Comparison of ENCODE assay signal across 9 cellular contexts in genomic region chr16:28492511-28492910, GRCh38. TPM values are rescaled to one million over a fixed set of nuclear protein-coding genes. Genes with fewer than 3 reads are reported as not detected.
DNase-seq lines count a peak whose midpoint lies in the region; ATAC-seq lines count a peak whose summit lies in the region.
"Had no signal": no experiment of that assay in that cellular context is flagged by ENCODE, and none has a peak within 500 bp of the region (broad histone marks: within the 10 kb centered on the region; RNA-seq: fewer than 3 reads in every experiment).

No MANE protein-coding gene starts in this region.

- ATAC-seq in activated CD8-positive, alpha-beta T cell treated with anti-CD3 and anti-CD28 coated beads, Interleukin-2, amount 10 ng/mL, durations not matched to agents 7 days and 5 days: no peak
- no peak for ATAC-seq in stimulated activated effector memory CD8-positive, alpha-beta T cell treated with anti-CD3 and anti-CD28 coated beads, Interleukin-12 subunit alpha, Interleukin-12 subunit beta, amount 100 ng/mL, for 72 hours

- DNase-seq in activated CD8-positive, alpha-beta T cell treated with anti-CD3 and anti-CD28 coated beads, Interleukin-2, amount 10 ng/mL, durations not matched to agents 7 days and 5 days: no peak
- no peak for DNase-seq in stimulated activated effector memory CD8-positive, alpha-beta T cell treated with anti-CD3 and anti-CD28 coated beads, Interleukin-12 subunit alpha, Interleukin-12 subunit beta, amount 100 ng/mL, for 72 hours (ENCODE audit: low spot score in 2 of 2)
- DNase-seq in amygdala (lab: John Stamatoyannopoulos, UW) (no peak), dedifferentiated amniotic fluid mesenchymal stem cell (ENCODE audit: extremely low spot score) (no peak), NCI-H2029 (lab: John Stamatoyannopoulos, UW) (no peak)
- no peak for DNase-seq in stimulated activated CD4-positive, alpha-beta T cell treated with anti-CD3 and anti-CD28 coated beads, Interleukin-4, amount 100 ng/mL, for 24 hours

- H3K9ac ChIP-seq in HUES6 (ENCODE audit: low read length): peak overlapping the region; percentile 94

- peaks cover 63% of the 10 kb centered on the region for H3K4me1 Mint-ChIP-seq in activated CD8-positive, alpha-beta T cell treated with anti-CD3 and anti-CD28 coated beads, Interleukin-2, amount 10 ng/mL, durations not matched to agents 7 days and 5 days (ENCODE audit: low read depth)
- peaks cover 76% of the 10 kb centered on the region for H3K4me1 Mint-ChIP-seq in stimulated activated effector memory CD8-positive, alpha-beta T cell treated with anti-CD3 and anti-CD28 coated beads, Interleukin-12 subunit alpha, Interleukin-12 subunit beta, amount 100 ng/mL, for 72 hours

- H3K9me3 Mint-ChIP-seq in activated CD8-positive, alpha-beta T cell treated with anti-CD3 and anti-CD28 coated beads, Interleukin-2, amount 10 ng/mL, durations not matched to agents 7 days and 5 days (ENCODE audit: insufficient read depth): no peaks in the 10 kb centered on the region
- H3K9me3 Mint-ChIP-seq in stimulated activated effector memory CD8-positive, alpha-beta T cell treated with anti-CD3 and anti-CD28 coated beads, Interleukin-12 subunit alpha, Interleukin-12 subunit beta, amount 100 ng/mL, for 72 hours: no peaks in the 10 kb centered on the region

- POLR2A ChIA-PET in activated CD8-positive, alpha-beta T cell treated with anti-CD3 and anti-CD28 coated beads, Interleukin-2, amount 10 ng/mL, durations not matched to agents 7 days and 5 days (lab: Charles Lee): interaction anchor here (1.0 to 3.1 kb wide), 4 partner anchors 62 to 331 kb away, joined by 3 to 10 read pairs (median 4); partner anchors contain the start of genes ATXN2L and SGF29

- no peaks in the 10 kb centered on the region for H3K4me1 ChIP-seq in HUES6 (ENCODE audit: control insufficient read depth, insufficient read depth, low read length)

- H3K36me3 ChIP-seq in HUES6 (ENCODE audit: control insufficient read depth, insufficient read depth, low read length): peaks cover 13% of the 10 kb centered on the region

- peak overlapping the region; percentile 99 for H3K27ac Mint-ChIP-seq in activated CD8-positive, alpha-beta T cell treated with anti-CD3 and anti-CD28 coated beads, Interleukin-2, amount 10 ng/mL, durations not matched to agents 7 days and 5 days
- peak overlapping the region; percentile 99 for H3K27ac Mint-ChIP-seq in stimulated activated effector memory CD8-positive, alpha-beta T cell treated with anti-CD3 and anti-CD28 coated beads, Interleukin-12 subunit alpha, Interleukin-12 subunit beta, amount 100 ng/mL, for 72 hours

- H3K27ac ChIP-seq in HUES6 (ENCODE audit: low read depth, low read length): peak overlapping the region; percentile 90; the same call in 1 of the 2 replicates

- H3K27me3 Mint-ChIP-seq in activated CD8-positive, alpha-beta T cell treated with anti-CD3 and anti-CD28 coated beads, Interleukin-2, amount 10 ng/mL, durations not matched to agents 7 days and 5 days (ENCODE audit: low read depth): no peaks in the 10 kb centered on the region

- H3K9me3 ChIP-seq in HUES6 (ENCODE audit: control insufficient read depth, insufficient read depth, low read depth, low read length) (no peaks in the 10 kb centered on the region), iPS-18c (ENCODE audit: control insufficient read depth, insufficient read depth, low read length) (no peaks in the 10 kb centered on the region)

- peaks cover 56% of the 10 kb centered on the region for H3K36me3 Mint-ChIP-seq in activated CD8-positive, alpha-beta T cell treated with anti-CD3 and anti-CD28 coated beads, Interleukin-2, amount 10 ng/mL, durations not matched to agents 7 days and 5 days (ENCODE audit: low read depth)
- peaks cover 60% of the 10 kb centered on the region for H3K36me3 Mint-ChIP-seq in stimulated activated effector memory CD8-positive, alpha-beta T cell treated with anti-CD3 and anti-CD28 coated beads, Interleukin-12 subunit alpha, Interleukin-12 subunit beta, amount 100 ng/mL, for 72 hours

- H3K4me3 ChIP-seq in HUES6 (ENCODE audit: low read depth, low read length) (peak overlapping the region; percentile 85), iPS-18c (ENCODE audit: insufficient read depth, low read depth, low read length) (peak overlapping the region; percentile 98; the same call in 1 of the 2 replicates)

- peak overlapping the region; percentile 93 for H3K4me3 Mint-ChIP-seq in activated CD8-positive, alpha-beta T cell treated with anti-CD3 and anti-CD28 coated beads, Interleukin-2, amount 10 ng/mL, durations not matched to agents 7 days and 5 days
- peak overlapping the region; percentile 95 for H3K4me3 Mint-ChIP-seq in stimulated activated effector memory CD8-positive, alpha-beta T cell treated with anti-CD3 and anti-CD28 coated beads, Interleukin-12 subunit alpha, Interleukin-12 subunit beta, amount 100 ng/mL, for 72 hours

- H3K27me3 ChIP-seq in HUES6 (ENCODE audit: control insufficient read depth, insufficient read depth, low read length): no peaks in the 10 kb centered on the region

- CTCF ChIA-PET in activated CD8-positive, alpha-beta T cell treated with anti-CD3 and anti-CD28 coated beads, Interleukin-2, amount 10 ng/mL, durations not matched to agents 7 days and 5 days (lab: Charles Lee): interaction anchor here (0.9 to 1.4 kb wide), 2 partner anchors 11 to 16 kb away, joined by 3 to 5 read pairs; no protein-coding TSS in a partner anchor

RNA-seq across cellular contexts. Expression of gene CLN3, which starts 0.6 kb away (rescaled TPM):
- 10 to 100 TPM; 52.2 to 53.7 TPM for total RNA-seq in activated CD8-positive, alpha-beta T cell treated with anti-CD3 and anti-CD28 coated beads, Interleukin-2, amount 10 ng/mL, durations not matched to agents 7 days and 5 days

RNA-seq across cellular contexts. Expression of gene APOBR, which starts 1.9 kb away (rescaled TPM):
- 10 to 100 TPM; 32.2 to 33.2 TPM for total RNA-seq in activated CD8-positive, alpha-beta T cell treated with anti-CD3 and anti-CD28 coated beads, Interleukin-2, amount 10 ng/mL, durations not matched to agents 7 days and 5 days
- total RNA-seq: RPMI7951 had no signal

RNA-seq across cellular contexts. Expression of gene IL27, which starts 14.1 kb away (rescaled TPM):
- total RNA-seq in activated CD8-positive, alpha-beta T cell treated with anti-CD3 and anti-CD28 coated beads, Interleukin-2, amount 10 ng/mL, durations not matched to agents 7 days and 5 days: not detected
- total RNA-seq: RPMI7951 had no signal

RNA-seq across cellular contexts. Expression of gene NPIPB7, which starts 20.4 kb away (rescaled TPM):
- not detected for total RNA-seq in activated CD8-positive, alpha-beta T cell treated with anti-CD3 and anti-CD28 coated beads, Interleukin-2, amount 10 ng/mL, durations not matched to agents 7 days and 5 days
- total RNA-seq: RPMI7951 had no signal

RNA-seq across cellular contexts. Expression of gene NUPR1, which starts 46.3 kb away (rescaled TPM):
- not detected for total RNA-seq in activated CD8-positive, alpha-beta T cell treated with anti-CD3 and anti-CD28 coated beads, Interleukin-2, amount 10 ng/mL, durations not matched to agents 7 days and 5 days
